ENCODE assay signal across 1 cellular context in genomic region chr10:3115685-3116084, GRCh38.
TF ChIP-seq lines count a peak whose summit lies in the region.

No MANE protein-coding gene starts in this region.

TF ChIP-seq in GM12878, 131 proteins besides CTCF, POLR2A, EP300 and RAD21:
- TF ChIP-seq USF1 (IDR thresholded peaks at IDR 0.05; ENCODE audit: borderline replicate concordance, extremely low read length, insufficient read depth, low read depth, low read length) (no peak), SMC3 (IDR thresholded peaks at IDR 0.05; ENCODE audit: borderline replicate concordance, low read length) (no peak), RUNX3 (IDR thresholded peaks at IDR 0.05; ENCODE audit: low read length) (no peak), EED (IDR thresholded peaks at IDR 0.05; ENCODE audit: low read depth) (no peak), CEBPZ (IDR thresholded peaks at IDR 0.05; ENCODE audit: low read depth, low read length) (no peak), BACH1 (IDR thresholded peaks at IDR 0.05; ENCODE audit: borderline replicate concordance) (no peak), YBX1 (IDR thresholded peaks at IDR 0.05) (no peak), KDM1A (IDR thresholded peaks at IDR 0.05; ENCODE audit: borderline replicate concordance) (no peak), NR2F1 (conservative IDR thresholded peaks at IDR 0.05) (no peak), TCF7 (IDR thresholded peaks at IDR 0.05; ENCODE audit: borderline replicate concordance) (no peak), ETV6 (conservative IDR thresholded peaks at IDR 0.05 in 1 of 2, IDR thresholded peaks at IDR 0.05 in 1 of 2; ENCODE audit: borderline replicate concordance in 1 of 2, low read depth in 1 of 2) (no peak), PAX8 (IDR thresholded peaks at IDR 0.05) (no peak), PML (IDR thresholded peaks at IDR 0.05; ENCODE audit: low read length) (no peak), POLR2AphosphoS5 (IDR thresholded peaks at IDR 0.05; ENCODE audit: low read length) (no peak), FOXK2 (IDR thresholded peaks at IDR 0.05) (no peak), MYB (IDR thresholded peaks at IDR 0.05; ENCODE audit: borderline replicate concordance, low read depth, low read length) (no peak)
